Comparison of ENCODE assay signal across 28 cellular contexts in the genomic region with DNA sequence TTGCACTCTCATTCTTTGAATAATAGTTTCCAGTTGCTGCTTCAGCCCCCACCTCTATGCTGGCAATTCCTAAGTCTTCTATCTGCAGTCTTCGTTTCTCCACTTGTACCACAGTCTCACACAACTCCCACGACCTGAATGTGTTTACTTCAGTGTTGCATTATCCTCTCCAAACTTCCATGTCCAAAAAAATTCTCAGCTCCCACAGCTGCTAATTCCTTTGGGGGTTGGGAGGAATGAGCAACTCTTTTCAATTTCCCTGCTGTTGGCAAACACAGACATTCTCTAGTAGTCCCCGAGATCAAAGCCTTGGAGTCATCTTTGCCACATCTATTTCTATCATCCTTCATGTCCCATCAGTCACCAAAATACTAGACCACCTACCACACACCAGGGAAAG. TPM values are rescaled to one million over a fixed set of nuclear protein-coding genes. Genes with fewer than 3 reads are reported as not detected.
"Had no signal": no experiment of that assay in that cellular context is flagged by ENCODE, and none has a peak within 500 bp of the region (broad histone marks: within the 10 kb centered on the region; RNA-seq: fewer than 3 reads in every experiment).

No MANE protein-coding gene starts in this region.

- H3K4me3 Mint-ChIP-seq: activated B cell treated with CpG ODN at 0.5 μM for 24 hours; activated CD4-positive, alpha-beta T cell treated with anti-CD3 and anti-CD28 coated beads for 36 hours; effector memory CD8-positive, alpha-beta T cell; naive thymus-derived CD8-positive, alpha-beta T cell; type B pancreatic cell had no signal

- H3K4me1 Mint-ChIP-seq: activated B cell treated with CpG ODN at 0.5 μM for 24 hours; naive thymus-derived CD8-positive, alpha-beta T cell had no signal

- H3K36me3 Mint-ChIP-seq: naive thymus-derived CD8-positive, alpha-beta T cell; type B pancreatic cell had no signal

- H3K4me3 ChIP-seq: dorsolateral prefrontal cortex, esophagus muscularis mucosa, left lung, lung, sigmoid colon, testis, vagina had no signal

- H3K27ac Mint-ChIP-seq: activated B cell treated with CpG ODN at 0.5 μM for 24 hours; activated CD4-positive, alpha-beta T cell treated with anti-CD3 and anti-CD28 coated beads for 36 hours; effector memory CD8-positive, alpha-beta T cell; progenitor cell of endocrine pancreas; type B pancreatic cell had no signal

- DNase-seq: activated B cell treated with CpG ODN at 0.5 μM for 24 hours; activated CD4-positive, alpha-beta T cell treated with anti-CD3 and anti-CD28 coated beads for 36 hours; activated CD4-positive, alpha-beta T cell treated with anti-CD3 and anti-CD28 coated beads, Interleukin-2, amount 50 U/mL, for 48 hours; activated CD8-positive, alpha-beta memory T cell treated with anti-CD3 and anti-CD28 coated beads, Interleukin-2, amount 50 U/mL, for 48 hours; activated naive CD4-positive, alpha-beta T cell treated with anti-CD3 and anti-CD28 coated beads, Interleukin-2, amount 50 U/mL, for 16 hours; activated T-cell treated with anti-CD3 and anti-CD28 coated beads, Interleukin-2, amount 50 U/mL, for 48 hours; aorta; brain microvascular endothelial cell; central memory CD4-positive, alpha-beta T cell; dorsolateral prefrontal cortex; effector memory CD8-positive, alpha-beta T cell; foreskin keratinocyte; kidney glomerular epithelial cell; left lung; naive thymus-derived CD8-positive, alpha-beta T cell; retina; sigmoid colon; stimulated activated CD4-positive, alpha-beta T cell treated with anti-CD3 and anti-CD28 coated beads, Interleukin-2, amount 100 ng/mL, for 48 hours; stimulated activated CD8-positive, alpha-beta memory T cell treated with anti-CD3 and anti-CD28 coated beads, Interleukin-4, amount 100 ng/mL, for 48 hours; stimulated activated naive CD4-positive, alpha-beta T cell; T-helper 9 cell; testis had no signal

- H3K27me3 Mint-ChIP-seq: type B pancreatic cell had no signal

- H3K9me3 Mint-ChIP-seq: activated B cell treated with CpG ODN at 0.5 μM for 24 hours; effector memory CD8-positive, alpha-beta T cell; naive thymus-derived CD8-positive, alpha-beta T cell; type B pancreatic cell had no signal

- ATAC-seq: activated CD4-positive, alpha-beta T cell treated with anti-CD3 and anti-CD28 coated beads for 36 hours; effector memory CD8-positive, alpha-beta T cell; foreskin keratinocyte; left lung; naive thymus-derived CD8-positive, alpha-beta T cell had no signal

RNA-seq across cellular contexts. Expression of a gene that starts 14.4 kb away (rescaled TPM):
- total RNA-seq: endothelial cell of umbilical vein had no signal
